14 cellular contexts compared by ENCODE assay signal in the genomic region with DNA sequence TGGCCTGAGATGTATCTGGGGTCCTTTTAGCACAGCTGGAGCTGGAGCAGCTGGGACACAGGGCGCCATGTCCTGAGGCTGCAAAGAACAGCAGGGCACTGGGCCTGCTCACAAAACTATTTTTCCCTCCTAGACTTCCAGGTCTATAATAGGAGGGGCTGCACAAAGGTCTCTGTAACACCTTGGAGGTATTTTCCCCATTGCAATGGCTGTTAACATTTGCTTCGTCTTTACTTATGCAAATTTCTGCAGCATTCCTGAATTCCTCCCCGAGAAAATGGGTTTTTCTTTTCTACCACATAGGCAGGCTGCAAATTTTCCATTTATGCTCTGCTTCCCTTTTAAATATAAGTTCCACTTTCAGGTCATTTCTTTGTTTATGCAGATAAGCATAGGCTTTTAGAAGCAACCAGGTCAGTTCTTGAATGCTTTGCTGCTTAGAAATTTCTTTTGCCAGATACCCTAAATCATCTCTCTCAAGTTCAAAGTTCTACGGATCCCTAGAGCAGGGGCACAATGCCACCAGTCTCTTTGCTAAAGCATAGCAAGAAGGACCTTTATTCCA.
"Had no signal": no experiment of that assay in that cellular context is flagged by ENCODE, and none has a peak within 500 bp of the region (broad histone marks: within the 10 kb centered on the region; RNA-seq: fewer than 3 reads in every experiment).

No MANE protein-coding gene starts in this region.

- ATAC-seq: esophagus mucosa, gastroesophageal sphincter, left colon, left ventricle myocardium superior, natural killer cell had no signal

- H3K4me1 Mint-ChIP-seq: natural killer cell, neural crest cell had no signal

- DNase-seq: effector memory CD4-positive, alpha-beta T cell; glutamatergic neuron; left colon; left ventricle myocardium superior; natural killer cell; posterior cingulate gyrus; sigmoid colon; stimulated activated CD4-positive, alpha-beta T cell treated with anti-CD3 and anti-CD28 coated beads, Interleukin-12 subunit alpha, Interleukin-12 subunit beta, amount 100 ng/mL, for 4 hours; stimulated activated naive CD4-positive, alpha-beta T cell; trophoblast cell had no signal

- H3K27ac Mint-ChIP-seq: natural killer cell had no signal

- H3K4me3 ChIP-seq: gastroesophageal sphincter, sigmoid colon, skin epidermis had no signal

- H3K36me3 Mint-ChIP-seq: natural killer cell had no signal

- H3K4me3 Mint-ChIP-seq: natural killer cell, neural crest cell had no signal

- H3K4me1 ChIP-seq: sigmoid colon had no signal

- H3K36me3 ChIP-seq: gastroesophageal sphincter, sigmoid colon had no signal

- H3K27ac ChIP-seq: gastroesophageal sphincter, sigmoid colon, skin epidermis had no signal

- H3K27me3 ChIP-seq: gastroesophageal sphincter, sigmoid colon had no signal
